ENCODE assay signal across 8 cellular contexts in the genomic region with DNA sequence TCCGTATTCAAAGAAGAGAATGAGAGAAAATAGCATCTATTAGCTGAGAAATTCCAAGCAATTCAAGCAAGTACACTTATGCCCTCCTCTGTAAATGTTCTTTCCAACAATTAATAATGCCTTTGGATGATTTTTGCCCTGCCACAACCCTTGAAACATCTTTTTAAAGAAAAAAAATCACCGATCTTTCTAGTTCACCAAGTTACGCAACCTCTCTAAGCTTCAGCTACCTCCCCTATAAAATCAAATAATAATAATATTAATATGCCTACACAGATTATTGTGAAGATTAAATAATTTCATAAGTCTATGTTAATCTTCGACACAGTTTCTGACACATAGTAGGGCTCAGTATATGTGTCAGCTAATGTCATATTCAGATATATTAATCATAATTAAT. TPM values are rescaled to one million over a fixed set of nuclear protein-coding genes. Genes with fewer than 3 reads are reported as not detected.
"Had no signal": no experiment of that assay in that cellular context is flagged by ENCODE, and none has a peak within 500 bp of the region (broad histone marks: within the 10 kb centered on the region; RNA-seq: fewer than 3 reads in every experiment).

No MANE protein-coding gene starts in this region.

- DNase-seq: GM23248, GOT3, H9, HCEC 1CT, KBM-7 had no signal

- H3K4me2 ChIP-seq: KMS-11 had no signal

- FAIRE-seq: H54, HTR-8/SVneo had no signal

- H3K27ac ChIP-seq: KMS-11 had no signal

- H3K9ac ChIP-seq: GM23248, KMS-11 had no signal

RNA-seq across cellular contexts. Expression of gene DEPDC4, which starts 19.1 kb away (rescaled TPM):
- total RNA-seq: GM23248 had no signal
